ENCODE assay signal across 8 cellular contexts in the genomic region with DNA sequence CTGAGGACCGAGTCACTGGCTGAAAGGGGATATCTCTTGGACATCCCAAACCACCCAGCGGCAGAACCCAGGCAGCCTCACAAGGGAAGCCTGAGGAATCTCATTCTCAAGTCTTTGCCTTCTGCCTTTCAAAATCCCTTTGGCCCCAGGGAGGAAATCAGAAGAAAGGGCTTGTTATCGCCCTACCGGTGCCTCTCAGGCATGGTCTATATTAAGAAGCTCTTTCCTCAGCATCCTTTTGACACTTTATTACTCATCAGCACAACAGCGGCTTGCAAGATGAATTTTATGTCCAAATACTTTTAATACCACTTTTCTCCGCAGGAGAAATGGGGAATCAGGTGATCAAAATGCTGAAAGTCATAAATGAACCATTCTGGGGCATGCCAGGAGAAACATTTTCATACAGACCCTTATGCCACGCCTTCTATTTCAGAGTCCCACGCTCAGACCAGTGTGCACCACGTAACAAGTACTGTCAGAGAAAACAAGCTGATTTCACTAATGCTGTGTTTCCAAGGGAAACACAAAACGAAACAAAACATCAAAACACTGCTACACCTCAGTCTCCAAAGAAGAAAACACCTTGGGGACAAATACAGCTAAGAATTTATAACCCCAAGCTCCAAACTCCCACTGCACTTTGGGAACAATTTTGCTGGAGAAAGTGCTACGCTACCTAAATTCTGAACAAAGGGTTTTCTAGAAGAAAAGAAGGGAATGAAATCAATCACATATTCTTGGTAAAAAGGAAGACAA. TPM values are rescaled to one million over a fixed set of nuclear protein-coding genes. Genes with fewer than 3 reads are reported as not detected.
DNase-seq lines count a peak whose midpoint lies in the region; ATAC-seq and TF ChIP-seq lines count a peak whose summit lies in the region.

No MANE protein-coding gene starts in this region.

- peaks cover 80% of the 10 kb centered on the region for H3K4me1 Mint-ChIP-seq in endothelial cell (ENCODE audit: unreplicated experiment)

- H4K20me1 ChIP-seq in GM23248 (ENCODE audit: insufficient read depth), result no peaks in the 10 kb centered on the region

- H3F3A ChIP-seq in GM23248 (ENCODE audit: insufficient read depth), result peaks cover 40% of the 10 kb centered on the region

- H3K9me2 ChIP-seq in GM23248 (ENCODE audit: insufficient read depth), result no peaks in the 10 kb centered on the region

- H3K4me1 ChIP-seq in GM23248 (ENCODE audit: insufficient read depth), result peaks cover 55% of the 10 kb centered on the region
- H3K4me1 ChIP-seq in RWPE2 (ENCODE audit: insufficient read depth, poor library complexity, severe bottlenecking), result peaks cover 37% of the 10 kb centered on the region

- WGBS in GM23248 (ENCODE audit: low coverage in 1 of 2, low lambda C conversion rate in 2 of 2, missing lambda C conversion rate in 2 of 2), 2 experiments, result 65 to 67% methylated on average over 11 of the region's 11 CpGs

- no peaks in the 10 kb centered on the region for H3K27me3 ChIP-seq in GM23248 (replicated peaks; ENCODE audit: insufficient read depth)
- no peaks in the 10 kb centered on the region for H3K27me3 ChIP-seq in RWPE2 (ENCODE audit: insufficient read depth, poor library complexity, severe bottlenecking)

- ATAC-seq in RWPE2 (ENCODE audit: low read depth) (peak; percentile 37), GM21367 (IDR thresholded peaks at IDR 0.05; ENCODE audit: unreplicated experiment) (no peak)
- ATAC-seq in stimulated activated naive CD8-positive, alpha-beta T cell treated with anti-CD3 and anti-CD28 coated beads, Interleukin-15, Interleukin-2, amounts not matched to agents 100 U/mL and 50 U/mL, for 24 hours, result peak; percentile 74

- H3K36me3 ChIP-seq in GM23248 (ENCODE audit: low read depth), result no peaks in the 10 kb centered on the region
- H3K36me3 ChIP-seq in RWPE2 (ENCODE audit: low read depth), result no peaks in the 10 kb centered on the region

- H3K4me2 ChIP-seq in GM23248 (ENCODE audit: unreplicated experiment), result no peak overlapping the region

- H3K4me3 ChIP-seq in GM12864 (ENCODE audit: low read depth, low read length) (peak overlapping the region; percentile 40), GM23248 (no peak overlapping the region), RWPE2 (ENCODE audit: severe bottlenecking) (no peak overlapping the region)

- H3K9me3 ChIP-seq in GM23248 (ENCODE audit: low read depth) (no peaks in the 10 kb centered on the region), RWPE2 (ENCODE audit: severe bottlenecking) (no peaks in the 10 kb centered on the region)

- in situ Hi-C loops in GM23248 (cut with MboI), result no loop called here

- H2AFZ ChIP-seq in GM23248, result no peak overlapping the region

- H3K27ac ChIP-seq in GM23248, result peak overlapping the region; percentile 16; the same call in 1 of the 2 replicates
- H3K27ac ChIP-seq in RWPE2 (ENCODE audit: poor library complexity, severe bottlenecking), result peak overlapping the region; percentile 26

- H3K27ac Mint-ChIP-seq in endothelial cell (ENCODE audit: unreplicated experiment), result peak overlapping the region; percentile 92

- DNase-seq in GM12864 (ENCODE audit: low read depth) (no peak), GM23248 (peak; percentile 66), RWPE2 (ENCODE audit: low spot score) (no peak), endothelial cell (ENCODE audit: low spot score) (no peak), NCI-H82 treated with DMSO at 0.1 percent for 48 hours (lab: John Stamatoyannopoulos, UW; ENCODE audit: unreplicated experiment) (no peak), NCI-H510A (lab: John Stamatoyannopoulos, UW) (no peak)
- DNase-seq in stimulated activated naive CD8-positive, alpha-beta T cell treated with anti-CD3 and anti-CD28 coated beads, Interleukin-15, Interleukin-2, amounts not matched to agents 100 U/mL and 50 U/mL, for 24 hours, result no peak

- H3K9me3 Mint-ChIP-seq in endothelial cell (ENCODE audit: unreplicated experiment), result no peaks in the 10 kb centered on the region

- TF ChIP-seq CTCF in GM12864 (IDR thresholded peaks at IDR 0.05; ENCODE audit: low read depth, low read length, missing control alignments), result no peak
- no peak for TF ChIP-seq CTCF in RWPE2 (IDR thresholded peaks at IDR 0.05; ENCODE audit: poor library complexity, severe bottlenecking)
- no peak for TF ChIP-seq CTCF in endothelial cell (IDR thresholded peaks at IDR 0.05; ENCODE audit: unreplicated experiment)

- no peak overlapping the region for H3K9ac ChIP-seq in GM23248

- H3K79me2 ChIP-seq in GM23248 (ENCODE audit: insufficient read depth), result peaks cover 76% of the 10 kb centered on the region

- H3K4me3 Mint-ChIP-seq in endothelial cell (ENCODE audit: unreplicated experiment), result peak overlapping the region; percentile 47

- H3K36me3 Mint-ChIP-seq in endothelial cell (ENCODE audit: low read depth, unreplicated experiment), result peaks cover 7% of the 10 kb centered on the region

- no peaks in the 10 kb centered on the region for H3K27me3 Mint-ChIP-seq in endothelial cell (ENCODE audit: unreplicated experiment)

RNA-seq across cellular contexts. Expression of a gene that starts 30.0 kb away (rescaled TPM):
- total RNA-seq in GM23248 (2014; rRNA removed; shearing (Covaris generic)), result 21.1 and 24.1 TPM in 2 replicates
- polyA plus RNA-seq in GM23248 (2016; fragmentation: Nextera tagmentation; extraction: Ambion mirVana), result 3.3 and 3.4 TPM in 2 replicates
- total RNA-seq in endothelial cell (ENCODE audit: unreplicated experiment), result 226 TPM
